13 cellular contexts compared by ENCODE assay signal in the genomic region with DNA sequence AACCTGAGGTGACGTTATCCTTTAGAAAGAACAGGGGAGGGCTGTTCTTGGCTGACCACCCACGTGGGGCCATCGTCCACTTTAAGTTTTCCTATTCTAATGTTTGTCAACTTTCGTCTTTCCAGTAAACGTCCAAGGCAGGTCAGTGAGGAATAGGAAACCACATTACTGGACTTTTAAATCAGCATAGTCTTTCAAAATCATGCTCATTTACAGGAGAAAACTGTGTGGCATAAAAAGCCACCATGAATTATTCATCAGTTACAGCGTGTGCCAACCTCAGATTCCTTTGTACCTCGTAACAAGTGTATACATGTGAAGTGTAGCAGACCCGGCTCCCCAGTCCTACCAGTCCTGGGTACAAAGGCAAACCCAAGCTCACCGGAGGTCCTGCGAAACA. TPM values are rescaled to one million over a fixed set of nuclear protein-coding genes. Genes with fewer than 3 reads are reported as not detected.
DNase-seq lines count a peak whose midpoint lies in the region; ATAC-seq and TF ChIP-seq lines count a peak whose summit lies in the region.
"Had no signal": no experiment of that assay in that cellular context is flagged by ENCODE, and none has a peak within 500 bp of the region (broad histone marks: within the 10 kb centered on the region; RNA-seq: fewer than 3 reads in every experiment).

No MANE protein-coding gene starts in this region.

- TF ChIP-seq POLR2A in gastrocnemius medialis (IDR thresholded peaks at IDR 0.05), result no peak

- dilution Hi-C loops in mammary epithelial cell (cut with HindIII; ENCODE audit: low sequenced_read_pairs), result no loop called here

- no TSS peak for BruUV-seq in mammary epithelial cell (replicated peaks; lab: Mats Ljungman, UMichigan)

- no peak overlapping the region for H3K27ac ChIP-seq in mammary epithelial cell (ENCODE audit: insufficient read depth, low read depth, low read length)
- H3K27ac ChIP-seq in right atrium auricular region, result peak overlapping the region; percentile 77 to 86
- peak overlapping the region; percentile 74 to 83 (median 76) for H3K27ac ChIP-seq in gastrocnemius medialis

- CTCF ChIA-PET in mammary epithelial cell (lab: Charles Lee; ENCODE audit: low non-redundant PET), result no interaction called here

- no peak overlapping the region for H3K9ac ChIP-seq in mammary epithelial cell (ENCODE audit: insufficient read depth, low read length)

- peaks cover 43% of the 10 kb centered on the region for H3K4me1 ChIP-seq in mammary epithelial cell (ENCODE audit: insufficient read depth, low read length)
- H3K4me1 ChIP-seq in right atrium auricular region, result peaks cover 0 to 68% of the 10 kb centered on the region in 2 donors
- H3K4me1 ChIP-seq in gastrocnemius medialis, result peaks cover 8 to 46% of the 10 kb centered on the region in 2 donors

- H3K36me3 Mint-ChIP-seq in stimulated activated naive B cell treated with anti-CD40 and anti-IgM and Interleukin-4, amounts not matched to agents 10 μg/mL and 1 μg/mL and 100 μg/mL, for 72 hours, result no peaks in the 10 kb centered on the region

- no peak for TF ChIP-seq CTCF in mammary epithelial cell (conservative IDR thresholded peaks at IDR 0.05 in 1 of 2, IDR thresholded peaks at IDR 0.05 in 1 of 2; ENCODE audit: extremely low read depth in 1 of 2, insufficient read depth in 1 of 2, low read depth in 1 of 2, low read length in 2 of 2)
- no peak for TF ChIP-seq CTCF in right atrium auricular region (IDR thresholded peaks at IDR 0.05)
- TF ChIP-seq CTCF in gastrocnemius medialis (IDR thresholded peaks at IDR 0.05 in 4 of 5, conservative IDR thresholded peaks at IDR 0.05 in 1 of 5), result no peak

- H3K9me3 ChIP-seq in mammary epithelial cell (replicated peaks; ENCODE audit: insufficient read depth, low read length) (no peaks in the 10 kb centered on the region), right atrium auricular region (no peaks in the 10 kb centered on the region), gastrocnemius medialis (no peaks in the 10 kb centered on the region)

- no peak overlapping the region for H3K4me3 Mint-ChIP-seq in stimulated activated naive B cell treated with anti-CD40 and anti-IgM and Interleukin-4, amounts not matched to agents 10 μg/mL and 1 μg/mL and 100 μg/mL, for 72 hours
- H3K4me3 Mint-ChIP-seq: activated B cell treated with CpG ODN at 0.5 μM for 24 hours had no signal

- no peaks in the 10 kb centered on the region for H3K9me3 Mint-ChIP-seq in stimulated activated naive B cell treated with anti-CD40 and anti-IgM and Interleukin-4, amounts not matched to agents 10 μg/mL and 1 μg/mL and 100 μg/mL, for 72 hours
- H3K9me3 Mint-ChIP-seq: activated B cell treated with CpG ODN at 0.5 μM for 24 hours had no signal

- H3K4me2 ChIP-seq in mammary epithelial cell (ENCODE audit: insufficient read depth, low read depth, low read length), result peak overlapping the region; percentile 79

- H3K36me3 ChIP-seq in mammary epithelial cell (ENCODE audit: insufficient read depth, low read length) (no peaks in the 10 kb centered on the region), right atrium auricular region (no peaks in the 10 kb centered on the region), gastrocnemius medialis (no peaks in the 10 kb centered on the region)

- ATAC-seq in gastrocnemius medialis (no peak), HG03280 (IDR thresholded peaks at IDR 0.05; ENCODE audit: unreplicated experiment) (no peak)
- no peak for ATAC-seq in stimulated activated naive B cell treated with anti-CD40 and anti-IgM and Interleukin-4, amounts not matched to agents 10 μg/mL and 1 μg/mL and 100 μg/mL, for 72 hours (replicated peaks)

- no peaks in the 10 kb centered on the region for H3K79me2 ChIP-seq in mammary epithelial cell (ENCODE audit: insufficient read depth, low read length)

- H3K27me3 ChIP-seq in mammary epithelial cell (ENCODE audit: insufficient read depth, low read length) (no peaks in the 10 kb centered on the region), right atrium auricular region (no peaks in the 10 kb centered on the region), gastrocnemius medialis (no peaks in the 10 kb centered on the region)

- H3K4me1 Mint-ChIP-seq in stimulated activated naive B cell treated with anti-CD40 and anti-IgM and Interleukin-4, amounts not matched to agents 10 μg/mL and 1 μg/mL and 100 μg/mL, for 72 hours, result no peaks in the 10 kb centered on the region
- H3K4me1 Mint-ChIP-seq: activated B cell treated with CpG ODN at 0.5 μM for 24 hours had no signal

- peak overlapping the region; percentile 72 for H2AFZ ChIP-seq in mammary epithelial cell (ENCODE audit: low read depth, low read length)

- intact Hi-C loops in mammary epithelial cell (cut with micrococcal nuclease) (no loop called here), gastrocnemius medialis (cut with DNase I; ENCODE audit: low total_unique reads) (loop anchor here (5.0 kb wide), 2 partner anchors 51 to 131 kb away; no protein-coding TSS in a partner anchor)

- 9% methylated on average over 8 of the region's 10 CpGs for WGBS in mammary epithelial cell (ENCODE audit: low coverage, missing lambda C conversion rate)

- in situ Hi-C loops in mammary epithelial cell (cut with MboI; ENCODE audit: low sequenced_read_pairs in 2 of 2), result no loop called here
- in situ Hi-C loops in gastrocnemius medialis (cut with MboI; ENCODE audit: low sequenced_read_pairs in 4 of 4), result no loop called here

- no peaks in the 10 kb centered on the region for H3K27me3 Mint-ChIP-seq in stimulated activated naive B cell treated with anti-CD40 and anti-IgM and Interleukin-4, amounts not matched to agents 10 μg/mL and 1 μg/mL and 100 μg/mL, for 72 hours

- H3K4me3 ChIP-seq in mammary epithelial cell (replicated peaks in 1 of 3; ENCODE audit: insufficient read depth in 1 of 3, low read depth in 2 of 3, low read length in 3 of 3) (peak overlapping the region in 1 of 3 experiments; percentile 9), right atrium auricular region (peak overlapping the region; percentile 31 to 41), gastrocnemius medialis (peak overlapping the region; percentile 23 to 47 (median 36))

- peak; percentile 29 for DNase-seq in Daoy (ENCODE audit: low read depth)
- DNase-seq in mammary epithelial cell, result peak; percentile 74
- DNase-seq in right atrium auricular region (ENCODE audit: low spot score), result no peak
- DNase-seq in gastrocnemius medialis, result no peak
- DNase-seq in stimulated activated CD4-positive, alpha-beta T cell treated with anti-CD3 and anti-CD28 coated beads, Interleukin-4, amount 100 ng/mL, for 1 hour, result no peak
- no peak for DNase-seq in AG08396 (ENCODE audit: low spot score)
- no peak for DNase-seq in stimulated activated naive B cell treated with anti-CD40 and anti-IgM and Interleukin-4, amounts not matched to agents 10 μg/mL and 1 μg/mL and 100 μg/mL, for 72 hours
- DNase-seq: activated B cell treated with CpG ODN at 0.5 μM for 24 hours, DMS79 treated with DMSO at 0.1 percent for 48 hours, H7, NCI-H446 treated with DMSO at 0.1 percent for 48 hours, SIG-M5 had no signal

- H3K27ac Mint-ChIP-seq in stimulated activated naive B cell treated with anti-CD40 and anti-IgM and Interleukin-4, amounts not matched to agents 10 μg/mL and 1 μg/mL and 100 μg/mL, for 72 hours, result no peak overlapping the region
- H3K27ac Mint-ChIP-seq: activated B cell treated with CpG ODN at 0.5 μM for 24 hours had no signal

- H4K20me1 ChIP-seq in mammary epithelial cell (ENCODE audit: insufficient read depth, low read length), result no peaks in the 10 kb centered on the region

RNA-seq across cellular contexts. Expression of a gene that starts 25.1 kb away (rescaled TPM):
- total RNA-seq in Daoy (2014; rRNA removed; shearing (Covaris generic)), result 3.0 and 5.4 TPM in 2 replicates
- total RNA-seq in mammary epithelial cell (100 to 1,000 TPM in 1 of 2 donors, 10 to 100 TPM in 1; 99.9 to 164 TPM), right atrium auricular region (100 to 1,000 TPM; 359 to 404 TPM), gastrocnemius medialis (100 to 1,000 TPM in 3 of 4 donors, 10 to 100 TPM in 1; 84.7 to 203 (median 150) TPM)
- polyA plus RNA-seq in mammary epithelial cell, result 75.0 TPM
- 117 TPM for polyA minus RNA-seq in mammary epithelial cell

Comparison
In these comparisons a context has a peak if more than half of its experiments do, and no peak if none do; other contexts are left out.
1. DNase-seq: peak in Daoy (single experiment) and mammary epithelial cell (single experiment); none in right atrium auricular region (single experiment), gastrocnemius medialis (0 of 2), stimulated activated CD4-positive, alpha-beta T cell treated with anti-CD3 and anti-CD28 coated beads, Interleukin-4, amount 100 ng/mL, for 1 hour (single experiment), AG08396 (single experiment) and stimulated activated naive B cell treated with anti-CD40 and anti-IgM and Interleukin-4, amounts not matched to agents 10 μg/mL and 1 μg/mL and 100 μg/mL, for 72 hours (single experiment).
2. RNA of a gene that starts 25.1 kb away (total RNA-seq): 359 to 404 TPM in right atrium auricular region, 84.7 to 203 TPM in gastrocnemius medialis and 99.9 to 164 TPM in mammary epithelial cell; 3.0 to 5.4 TPM in Daoy; every median in the first group is over 10 times any median in the second.